In genomic region chr16:19980866-19981265, GRCh38 we compare ENCODE assay signal across 10 cellular contexts.
A peak's percentile ranks its signal among the peaks of the same experiment; 100 is the strongest.
DNase-seq lines count a peak whose midpoint lies in the region; ATAC-seq and TF ChIP-seq lines count a peak whose summit lies in the region.
"Had no signal": no experiment of that assay in that cellular context is flagged by ENCODE, and none has a peak within 500 bp of the region (broad histone marks: within the 10 kb centered on the region; RNA-seq: fewer than 3 reads in every experiment).

No MANE protein-coding gene starts in this region.

- H3K4me3 ChIP-seq in breast epithelium (no peak overlapping the region), foreskin fibroblast (ENCODE audit: low read depth in 1 of 2, low read length in 2 of 2) (no peak overlapping the region)

- no peaks in the 10 kb centered on the region for H3K27me3 ChIP-seq in breast epithelium

- no peaks in the 10 kb centered on the region for H3K4me1 ChIP-seq in breast epithelium

- no peak overlapping the region for H3K4me3 Mint-ChIP-seq in MCF 10A (ENCODE audit: unreplicated experiment)
- H3K4me3 Mint-ChIP-seq: CD8-positive, alpha-beta memory T cell had no signal

- no TSS peak for BruUV-seq in MCF 10A (replicated peaks; lab: Mats Ljungman, UMichigan)

- POLR2A ChIA-PET in MCF 10A (lab: Yijun Ruan, JAX): no interaction called here

- DNase-seq in MCF 10A (ENCODE audit: unreplicated experiment): peak; percentile 6
- no peak for DNase-seq in breast epithelium (ENCODE audit: low spot score in 2 of 2)
- DNase-seq in OCI-M1 (lab: John Stamatoyannopoulos, UW): peak; percentile 16
- no peak for DNase-seq in foreskin fibroblast
- no peak for DNase-seq in SHP77 (lab: John Stamatoyannopoulos, UW)
- no peak for DNase-seq in anterior cingulate cortex (lab: John Stamatoyannopoulos, UW)
- DNase-seq in DMS79 treated with DMSO at 0.1 percent for 48 hours (lab: John Stamatoyannopoulos, UW): no peak
- DNase-seq: activated gamma-delta T cell treated with Interleukin-2 at 50 U/mL for 16 hours; CD8-positive, alpha-beta memory T cell had no signal

- TF ChIP-seq POLR2A in breast epithelium (IDR thresholded peaks at IDR 0.05): no peak

- no peak overlapping the region for H3K27ac Mint-ChIP-seq in MCF 10A (ENCODE audit: low read depth, unreplicated experiment)
- H3K27ac Mint-ChIP-seq: CD8-positive, alpha-beta memory T cell had no signal

- no peak overlapping the region for H3K27ac ChIP-seq in breast epithelium

- peaks cover 11% of the 10 kb centered on the region for H3K27me3 Mint-ChIP-seq in MCF 10A (ENCODE audit: insufficient read depth, unreplicated experiment)

- no peaks in the 10 kb centered on the region for H3K36me3 Mint-ChIP-seq in MCF 10A (ENCODE audit: insufficient read depth, unreplicated experiment)
- H3K36me3 Mint-ChIP-seq: CD8-positive, alpha-beta memory T cell had no signal

- intact Hi-C loops in MCF 10A (cut with micrococcal nuclease): loop anchor here (2.0 kb wide), 1 partner anchor 320 kb away; no protein-coding TSS in a partner anchor
- intact Hi-C loops in breast epithelium (cut with DNase I; ENCODE audit: low total_unique reads): no loop called here

- H3K36me3 ChIP-seq in breast epithelium: no peaks in the 10 kb centered on the region

- no peaks in the 10 kb centered on the region for H3K9me3 ChIP-seq in breast epithelium

- no peaks in the 10 kb centered on the region for H3K9me3 Mint-ChIP-seq in MCF 10A (ENCODE audit: unreplicated experiment)
- H3K9me3 Mint-ChIP-seq: CD8-positive, alpha-beta memory T cell had no signal

- H3K4me1 Mint-ChIP-seq in MCF 10A (ENCODE audit: insufficient read depth, unreplicated experiment): no peaks in the 10 kb centered on the region
- H3K4me1 Mint-ChIP-seq: CD8-positive, alpha-beta memory T cell had no signal

- no peak for ATAC-seq in GM19397 (IDR thresholded peaks at IDR 0.05; ENCODE audit: unreplicated experiment)

- CTCF ChIA-PET in MCF 10A (lab: Yijun Ruan, JAX): interaction anchor here (0.9 to 1.0 kb wide), 2 partner anchors 317 to 320 kb away, joined by 3 to 4 read pairs; no protein-coding TSS in a partner anchor

- TF ChIP-seq CTCF in MCF 10A (IDR thresholded peaks at IDR 0.05; ENCODE audit: unreplicated experiment) (peak; percentile 32), breast epithelium (IDR thresholded peaks at IDR 0.05) (no peak), foreskin fibroblast (IDR thresholded peaks at IDR 0.05; ENCODE audit: low read depth, low read length) (peak; percentile 7)

Comparison
In these comparisons a context has a peak if more than half of its experiments do, and no peak if none do; other contexts are left out.
1. DNase-seq: peak in MCF 10A (single experiment) and OCI-M1 (single experiment); none in breast epithelium (0 of 2), foreskin fibroblast (0 of 2), SHP77 (0 of 2), anterior cingulate cortex (0 of 58) and DMS79 treated with DMSO at 0.1 percent for 48 hours (single experiment).
2. CTCF ChIP-seq: peak in MCF 10A (single experiment) and foreskin fibroblast (single experiment); none in breast epithelium (0 of 3).